In the genomic region with DNA sequence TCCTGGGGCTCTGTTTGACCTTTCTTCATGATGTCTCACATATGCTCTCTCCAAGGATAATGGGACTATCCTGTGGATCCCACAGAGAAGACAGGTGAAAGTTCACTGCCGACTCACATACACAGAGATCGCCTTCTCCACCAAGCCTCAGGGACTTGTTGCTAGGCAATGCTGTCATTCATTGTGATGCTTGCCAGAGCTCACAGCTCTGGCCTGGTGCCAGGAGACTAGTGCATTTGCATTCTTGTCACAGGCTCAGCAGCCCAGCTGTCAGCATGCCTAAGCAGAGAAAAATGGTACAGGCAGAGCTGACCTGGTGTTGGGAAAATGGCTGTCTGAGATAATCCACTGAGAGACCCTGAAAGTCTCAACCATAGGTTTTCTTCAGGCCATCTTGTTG, we compare ENCODE assay signal across 18 cellular contexts.
DNase-seq lines count a peak whose midpoint lies in the region; ATAC-seq lines count a peak whose summit lies in the region.
"Had no signal": no experiment of that assay in that cellular context is flagged by ENCODE, and none has a peak within 500 bp of the region (broad histone marks: within the 10 kb centered on the region; RNA-seq: fewer than 3 reads in every experiment).

No MANE protein-coding gene starts in this region.

- H3K9me3 Mint-ChIP-seq in activated naive CD4-positive, alpha-beta T cell treated with anti-CD3 and anti-CD28 coated beads, Interleukin-2, amount 50 U/mL, for 72 hours: no peaks in the 10 kb centered on the region
- H3K9me3 Mint-ChIP-seq: endodermal cell, nephron had no signal

- no peak overlapping the region for H3K27ac Mint-ChIP-seq in activated naive CD4-positive, alpha-beta T cell treated with anti-CD3 and anti-CD28 coated beads, Interleukin-2, amount 50 U/mL, for 72 hours
- H3K27ac Mint-ChIP-seq: endodermal cell, nephron, WTC11 had no signal

- H3K36me3 Mint-ChIP-seq in activated naive CD4-positive, alpha-beta T cell treated with anti-CD3 and anti-CD28 coated beads, Interleukin-2, amount 50 U/mL, for 72 hours: no peaks in the 10 kb centered on the region

- DNase-seq in H4 (ENCODE audit: low spot score) (peak; percentile 23), NCI-H526 (lab: John Stamatoyannopoulos, UW) (peak; percentile 21 to 50), globus pallidus (ENCODE audit: low spot score) (peak; percentile 74), putamen (ENCODE audit: low spot score) (peak; percentile 68), NCI-H146 (lab: John Stamatoyannopoulos, UW) (no peak)
- DNase-seq in activated naive CD4-positive, alpha-beta T cell treated with anti-CD3 and anti-CD28 coated beads, Interleukin-2, amount 50 U/mL, for 72 hours (ENCODE audit: low spot score in 2 of 2): no peak
- DNase-seq: EL; endodermal cell; GOT3; Karpas-422; NCI-H1417 treated with DMSO at 0.1 percent for 48 hours; NCI-H774; stimulated activated naive CD8-positive, alpha-beta T cell treated with anti-CD3 and anti-CD28 coated beads, Interleukin-15, Interleukin-2, amounts not matched to agents 100 U/mL and 50 U/mL, for 24 hours; T-helper 1 cell had no signal

- ATAC-seq in activated naive CD4-positive, alpha-beta T cell treated with anti-CD3 and anti-CD28 coated beads, Interleukin-2, amount 50 U/mL, for 72 hours: no peak
- no peak for ATAC-seq in GM21526 (IDR thresholded peaks at IDR 0.05; ENCODE audit: low FRiP score, unreplicated experiment)
- ATAC-seq in HG02623 (IDR thresholded peaks at IDR 0.05; ENCODE audit: unreplicated experiment): no peak
- ATAC-seq: stimulated activated naive CD8-positive, alpha-beta T cell treated with anti-CD3 and anti-CD28 coated beads, Interleukin-15, Interleukin-2, amounts not matched to agents 100 U/mL and 50 U/mL, for 24 hours; WTC11 had no signal

Comparison
In these comparisons a context has a peak if more than half of its experiments do, and no peak if none do; other contexts are left out.
1. DNase-seq: peak in H4 (single experiment), NCI-H526 (2 of 2), globus pallidus (single experiment) and putamen (single experiment); none in NCI-H146 (single experiment) and activated naive CD4-positive, alpha-beta T cell treated with anti-CD3 and anti-CD28 coated beads, Interleukin-2, amount 50 U/mL, for 72 hours (0 of 2).